In the genomic region with DNA sequence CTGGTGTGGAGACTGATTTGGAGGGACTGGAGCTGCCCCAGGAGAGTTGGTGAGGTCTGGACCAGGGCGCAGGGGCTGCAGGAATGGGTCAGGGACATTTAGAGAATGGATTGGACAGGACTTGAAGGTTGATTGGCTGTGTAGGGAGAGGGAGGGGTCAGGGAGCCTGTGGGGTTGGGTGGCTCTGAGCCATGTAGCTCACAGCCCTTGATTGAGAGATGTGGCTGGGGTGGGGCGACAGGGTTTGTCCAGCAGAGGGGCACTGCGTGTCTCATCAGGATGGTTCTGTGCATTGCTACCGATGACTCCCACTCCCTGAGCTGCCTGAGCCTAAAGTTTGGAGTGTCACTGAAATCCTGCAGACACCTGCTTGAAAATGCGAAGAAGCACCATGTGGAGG, we compare ENCODE assay signal across 1 cellular context.
TF ChIP-seq lines count a peak whose summit lies in the region.

No MANE protein-coding gene starts in this region.

TF ChIP-seq in GM23338, 12 proteins besides CTCF, POLR2A, EP300 and RAD21 (continued from another document):
- no peak for TF ChIP-seq REST (IDR thresholded peaks at IDR 0.05; ENCODE audit: unreplicated experiment)
- TF ChIP-seq ZNF114 (CRISPR knock-in tag; IDR thresholded peaks at IDR 0.05): no peak
- TF ChIP-seq ZNF331 (CRISPR knock-in tag; IDR thresholded peaks at IDR 0.05; ENCODE audit: low read depth): no peak
- no peak for TF ChIP-seq CREB1 (CRISPR knock-in tag; IDR thresholded peaks at IDR 0.05; ENCODE audit: low read depth)
- TF ChIP-seq JUNB (IDR thresholded peaks at IDR 0.05; ENCODE audit: unreplicated experiment): no peak
- no peak for TF ChIP-seq EZH2 (IDR thresholded peaks at IDR 0.05; ENCODE audit: low read depth, unreplicated experiment)
- no peak for TF ChIP-seq STAT1 (IDR thresholded peaks at IDR 0.05; ENCODE audit: unreplicated experiment)
- no peak for TF ChIP-seq NANOG (IDR thresholded peaks at IDR 0.05; ENCODE audit: borderline replicate concordance)
- TF ChIP-seq ETS1 (IDR thresholded peaks at IDR 0.05): no peak
- no peak for TF ChIP-seq POLR2AphosphoS5 (IDR thresholded peaks at IDR 0.05; ENCODE audit: low read depth)
